Comparison of ENCODE assay signal across 15 cellular contexts in the genomic region with DNA sequence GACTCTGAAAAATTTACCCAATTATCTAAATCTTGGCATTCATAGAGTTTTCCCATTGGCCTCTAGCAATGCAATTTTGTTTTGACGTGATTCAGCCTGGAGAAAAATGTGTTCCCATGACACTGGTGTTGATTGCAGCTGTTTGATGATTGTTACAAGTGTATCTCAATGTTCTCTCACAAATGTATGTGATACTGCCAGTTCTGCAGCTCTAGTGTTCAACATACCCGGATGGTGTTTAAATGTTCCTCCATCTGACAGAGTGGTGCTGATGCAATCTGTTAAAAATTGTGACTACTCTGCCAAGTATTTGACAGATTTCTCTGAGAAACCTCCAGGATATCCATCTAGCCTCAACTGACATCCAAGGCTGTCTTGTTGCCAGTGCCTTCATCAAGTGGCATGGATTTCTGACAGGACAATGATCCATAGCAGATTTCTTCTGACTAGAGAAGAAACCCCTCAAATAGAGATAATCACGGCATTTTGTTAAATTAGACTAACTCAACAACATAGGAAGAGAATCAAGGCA.
DNase-seq lines count a peak whose midpoint lies in the region; ATAC-seq lines count a peak whose summit lies in the region.
"Had no signal": no experiment of that assay in that cellular context is flagged by ENCODE, and none has a peak within 500 bp of the region (broad histone marks: within the 10 kb centered on the region; RNA-seq: fewer than 3 reads in every experiment).

No MANE protein-coding gene starts in this region.

- intact Hi-C loops in left ventricle myocardium superior (cut with micrococcal nuclease) = no loop called here

- DNase-seq in DMS 273 (lab: John Stamatoyannopoulos, UW; ENCODE audit: unreplicated experiment) (peak; percentile 11), DMS 273 treated with DMSO at 0.1 percent for 48 hours (lab: John Stamatoyannopoulos, UW) (no peak), dedifferentiated amniotic fluid mesenchymal stem cell (ENCODE audit: extremely low spot score) (peak; percentile 20), left ventricle myocardium superior (no peak), superior temporal gyrus (ENCODE audit: extremely low spot score) (peak; percentile 8), putamen (ENCODE audit: low spot score) (no peak)
- DNase-seq: AML-193, H9, IMR-90, NCI-H1417, NCI-H187, NCI-H748 treated with DMSO at 0.1 percent for 48 hours, SHP77 had no signal

- ATAC-seq in left ventricle myocardium superior (peak; percentile 83), GM18861 (IDR thresholded peaks at IDR 0.05; ENCODE audit: unreplicated experiment) (no peak), GM18873 (IDR thresholded peaks at IDR 0.05; ENCODE audit: low FRiP score, unreplicated experiment) (no peak)

Comparison
In these comparisons a context has a peak if more than half of its experiments do, and no peak if none do; other contexts are left out.
1. DNase-seq: peak in DMS 273 (single experiment), dedifferentiated amniotic fluid mesenchymal stem cell (single experiment) and superior temporal gyrus (single experiment); none in DMS 273 treated with DMSO at 0.1 percent for 48 hours (single experiment), left ventricle myocardium superior (single experiment) and putamen (single experiment).